ENCODE assay signal across 1 cellular context in genomic region chr2:177392373-177393246, GRCh38.
TF ChIP-seq lines count a peak whose summit lies in the region.

TSS of gene AGPS (plus strand) at chr2:177392773. CDS start at chr2:177392790, 17 bp downstream.

TF ChIP-seq in HepG2, 621 proteins besides CTCF, POLR2A, EP300 and RAD21 (continued from another document):
- peak; percentile 86 for TF ChIP-seq ZHX2 (IDR thresholded peaks at IDR 0.05; ENCODE audit: low read depth)
- peak; percentile 93 for TF ChIP-seq ZHX2 (CRISPR knock-in tag; IDR thresholded peaks at IDR 0.05; ENCODE audit: borderline replicate concordance)
- TF ChIP-seq ZFP62 (CRISPR knock-in tag; IDR thresholded peaks at IDR 0.05), result 0 out of 2 replicates have a peak, but pooled peaks have one; percentile 81
- peak; percentile 93 for TF ChIP-seq HIVEP1 (CRISPR knock-in tag; IDR thresholded peaks at IDR 0.05)
- TF ChIP-seq AHDC1 (CRISPR knock-in tag; IDR thresholded peaks at IDR 0.05; ENCODE audit: borderline replicate concordance), result no peak; the same call in 1 of the 2 replicates
- peak; percentile 83 for TF ChIP-seq MLX (CRISPR knock-in tag; IDR thresholded peaks at IDR 0.05)
- TF ChIP-seq ZNF513 (CRISPR knock-in tag; conservative IDR thresholded peaks at IDR 0.05), result 0 out of 2 replicates have a peak, but pooled peaks have one; percentile 33
- 0 out of 2 replicates have a peak, but pooled peaks have one; percentile 56 for TF ChIP-seq ELF4 (CRISPR knock-in tag; IDR thresholded peaks at IDR 0.05; ENCODE audit: borderline replicate concordance)
- no peak for TF ChIP-seq RNF219 (CRISPR knock-in tag; IDR thresholded peaks at IDR 0.05)
- TF ChIP-seq KDM5A (IDR thresholded peaks at IDR 0.05; ENCODE audit: borderline replicate concordance, low read length), result peak; percentile 56; the same call in 1 of the 2 replicates
- TF ChIP-seq ATAD3A (CRISPR knock-in tag; IDR thresholded peaks at IDR 0.05), result no peak
- no peak; the same call in 1 of the 2 replicates for TF ChIP-seq KDM1A (CRISPR knock-in tag; IDR thresholded peaks at IDR 0.05)
- peak; percentile 96 for TF ChIP-seq ZNF546 (CRISPR knock-in tag; conservative IDR thresholded peaks at IDR 0.05)
- TF ChIP-seq NONO (IDR thresholded peaks at IDR 0.05), result no peak
- TF ChIP-seq NONO (CRISPR knock-in tag; conservative IDR thresholded peaks at IDR 0.05), result peak; percentile 97
- TF ChIP-seq NFKB2 (CRISPR knock-in tag; IDR thresholded peaks at IDR 0.05; ENCODE audit: borderline replicate concordance), result peak; percentile 98
- TF ChIP-seq ARID3A (IDR thresholded peaks at IDR 0.05; ENCODE audit: low read depth, low read length), result no peak
- no peak for TF ChIP-seq SRF (IDR thresholded peaks at IDR 0.05; ENCODE audit: low read depth, low read length)
- TF ChIP-seq ZNF44 (CRISPR knock-in tag; IDR thresholded peaks at IDR 0.05), result peak; percentile 90; the same call in 1 of the 2 replicates
- peak; percentile 97; the same call in 1 of the 2 replicates for TF ChIP-seq ZNF839 (CRISPR knock-in tag; IDR thresholded peaks at IDR 0.05; ENCODE audit: borderline replicate concordance)
- TF ChIP-seq GLI4 (CRISPR knock-in tag; IDR thresholded peaks at IDR 0.05; ENCODE audit: borderline replicate concordance), result peak; percentile 77; the same call in 1 of the 2 replicates
- TF ChIP-seq NR2F1 (CRISPR knock-in tag; IDR thresholded peaks at IDR 0.05), result peak; percentile 91 to 93
- peak; percentile 96 for TF ChIP-seq ZNF773 (CRISPR knock-in tag; IDR thresholded peaks at IDR 0.05; ENCODE audit: borderline replicate concordance)
- TF ChIP-seq ZNF282 (IDR thresholded peaks at IDR 0.05; ENCODE audit: partially characterized antibody), result no peak
- TF ChIP-seq GTF2F1 (IDR thresholded peaks at IDR 0.05; ENCODE audit: low read length), result no peak
- no peak for TF ChIP-seq TERF1 (CRISPR knock-in tag; IDR thresholded peaks at IDR 0.05)
- TF ChIP-seq ZMYM3 (CRISPR knock-in tag; IDR thresholded peaks at IDR 0.05), result peak; percentile 26; the same call in 1 of the 2 replicates
- peak; percentile 93 for TF ChIP-seq ISX (CRISPR knock-in tag; conservative IDR thresholded peaks at IDR 0.05)
